In the genomic region with DNA sequence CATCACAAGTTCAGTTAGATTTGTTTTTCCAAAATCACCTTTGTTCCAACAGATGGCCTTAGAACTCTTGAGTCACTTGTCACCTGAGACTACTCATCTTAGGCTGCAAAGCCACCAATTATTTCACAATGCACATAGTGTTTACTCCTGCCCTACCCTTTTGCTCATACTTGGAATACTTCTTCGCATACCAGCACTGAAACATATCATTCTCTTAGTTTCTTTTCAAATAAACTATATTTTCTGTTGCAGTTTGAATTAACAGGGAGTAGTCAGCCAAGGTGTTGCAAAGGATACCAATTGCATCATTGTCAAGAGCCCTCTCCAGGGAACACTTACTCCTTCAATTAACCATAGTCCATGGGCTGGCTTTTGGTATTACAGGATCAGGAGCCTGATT, we compare ENCODE assay signal across 14 cellular contexts.
DNase-seq lines count a peak whose midpoint lies in the region; ATAC-seq and TF ChIP-seq lines count a peak whose summit lies in the region.
"Had no signal": no experiment of that assay in that cellular context is flagged by ENCODE, and none has a peak within 500 bp of the region (broad histone marks: within the 10 kb centered on the region; RNA-seq: fewer than 3 reads in every experiment).

No MANE protein-coding gene starts in this region.

- H3K27ac ChIP-seq in left lung (peak overlapping the region; percentile 31 to 57), sigmoid colon (no peak overlapping the region)

- TF ChIP-seq EP300 in sigmoid colon (IDR thresholded peaks at IDR 0.05), result no peak

- H3K27me3 ChIP-seq in left lung (no peaks in the 10 kb centered on the region), sigmoid colon (no peaks in the 10 kb centered on the region)

- H3K4me1 Mint-ChIP-seq in HFFc6 (ENCODE audit: low read depth), result peaks cover 17% of the 10 kb centered on the region

- H3K4me3 ChIP-seq in left lung, result no peak overlapping the region
- no peak overlapping the region for H3K4me3 ChIP-seq in sigmoid colon

- 88 to 90% methylated on average over 1 of the region's 1 CpG for WGBS in sigmoid colon, 2 donors

- H3K36me3 ChIP-seq in left lung (no peaks in the 10 kb centered on the region), sigmoid colon (peaks cover 0 to 9% (median 0%) of the 10 kb centered on the region in 4 donors)

- ATAC-seq in left lung (peak; percentile 79), GM21526 (IDR thresholded peaks at IDR 0.05; ENCODE audit: low FRiP score, unreplicated experiment) (no peak), GM18870 (IDR thresholded peaks at IDR 0.05; ENCODE audit: unreplicated experiment) (no peak), GM18868 (IDR thresholded peaks at IDR 0.05; ENCODE audit: unreplicated experiment) (no peak)
- ATAC-seq: natural killer cell treated with Interleukin-12 subunit alpha and Interleukin-12 subunit beta and Interleukin-15 and Interleukin-18, amount 100 ng/mL, for 72 hours had no signal

- no peak overlapping the region for H3K27ac Mint-ChIP-seq in HFFc6
- H3K27ac Mint-ChIP-seq: CD4-positive, alpha-beta T cell; natural killer cell treated with Interleukin-12 subunit alpha and Interleukin-12 subunit beta and Interleukin-15 and Interleukin-18, amount 100 ng/mL, for 72 hours had no signal

- TF ChIP-seq POLR2A in sigmoid colon (IDR thresholded peaks at IDR 0.05), result no peak

- H3K36me3 Mint-ChIP-seq in HFFc6 (ENCODE audit: low read depth), result peaks cover 6% of the 10 kb centered on the region

- H3K4me1 ChIP-seq in left lung, result no peaks in the 10 kb centered on the region
- peaks cover 0 to 6% (median 2%) of the 10 kb centered on the region in 4 donors for H3K4me1 ChIP-seq in sigmoid colon

- H3K27me3 Mint-ChIP-seq in HFFc6 (ENCODE audit: insufficient read depth), result no peaks in the 10 kb centered on the region; the same call in 1 of the 2 replicates
- H3K27me3 Mint-ChIP-seq: CD4-positive, alpha-beta T cell; natural killer cell treated with Interleukin-12 subunit alpha and Interleukin-12 subunit beta and Interleukin-15 and Interleukin-18, amount 100 ng/mL, for 72 hours had no signal

- TF ChIP-seq CTCF in HFFc6 (IDR thresholded peaks at IDR 0.05), result no peak
- no peak for TF ChIP-seq CTCF in left lung (IDR thresholded peaks at IDR 0.05)
- no peak for TF ChIP-seq CTCF in sigmoid colon (IDR thresholded peaks at IDR 0.05)

- intact Hi-C loops in left lung (cut with DNase I), result no loop called here
- intact Hi-C loops in sigmoid colon (cut with DNase I), result no loop called here

- peaks cover 6% of the 10 kb centered on the region for H3K9me3 Mint-ChIP-seq in HFFc6

- DNase-seq in AG08396 (ENCODE audit: low spot score), result peak; percentile 37
- DNase-seq in HFFc6, result peak; percentile 28
- peak; percentile 39 for DNase-seq in amniotic epithelial cell (ENCODE audit: low read depth)
- no peak for DNase-seq in left lung
- DNase-seq in sigmoid colon, result no peak
- DNase-seq: CD4-positive, alpha-beta T cell; effector memory CD4-positive, alpha-beta T cell; NCI-H1105; small intestine; T1000 had no signal

- peaks cover 0 to 4% of the 10 kb centered on the region in 2 donors for H3K9me3 ChIP-seq in left lung
- peaks cover 0 to 2% (median 0%) of the 10 kb centered on the region in 4 donors for H3K9me3 ChIP-seq in sigmoid colon

- H3K4me3 Mint-ChIP-seq in HFFc6, result no peak overlapping the region
- H3K4me3 Mint-ChIP-seq: CD4-positive, alpha-beta T cell; natural killer cell treated with Interleukin-12 subunit alpha and Interleukin-12 subunit beta and Interleukin-15 and Interleukin-18, amount 100 ng/mL, for 72 hours had no signal

Comparison
In these comparisons a context has a peak if more than half of its experiments do, and no peak if none do; other contexts are left out.
1. DNase-seq: peak in AG08396 (single experiment), HFFc6 (single experiment) and amniotic epithelial cell (single experiment); none in left lung (0 of 2) and sigmoid colon (single experiment).
2. H3K27ac ChIP-seq: peak in left lung (2 of 2); none in sigmoid colon (0 of 4).